9 cellular contexts compared by ENCODE assay signal in the genomic region with DNA sequence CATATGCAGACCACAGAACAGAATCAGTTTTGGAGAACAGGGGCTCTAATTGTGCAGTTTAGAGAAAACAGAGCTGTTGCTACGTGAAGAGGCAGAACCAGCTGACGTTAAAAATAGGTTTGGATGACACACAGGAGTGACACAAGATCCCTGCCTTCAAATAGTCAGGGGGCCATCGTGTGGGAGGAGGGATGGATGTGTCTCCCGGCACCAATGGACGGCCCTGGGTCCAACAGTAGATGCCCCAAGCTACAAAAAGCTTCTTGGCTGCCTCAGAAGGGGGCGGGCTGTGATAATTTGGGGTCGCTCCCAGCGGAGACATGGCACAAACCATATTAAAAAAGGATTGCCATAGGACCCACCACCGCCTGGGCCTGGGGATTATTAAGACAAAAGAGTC.
DNase-seq lines count a peak whose midpoint lies in the region; ATAC-seq and TF ChIP-seq lines count a peak whose summit lies in the region.
"Had no signal": no experiment of that assay in that cellular context is flagged by ENCODE, and none has a peak within 500 bp of the region (broad histone marks: within the 10 kb centered on the region; RNA-seq: fewer than 3 reads in every experiment).

No MANE protein-coding gene starts in this region.

- no peaks in the 10 kb centered on the region for H3K27me3 ChIP-seq in GM23338 (ENCODE audit: insufficient read depth)
- H3K27me3 ChIP-seq in cardiac muscle cell: no peaks in the 10 kb centered on the region
- no peaks in the 10 kb centered on the region for H3K27me3 ChIP-seq in skeletal muscle satellite cell (ENCODE audit: control insufficient read depth, insufficient read depth, low read length)
- no peaks in the 10 kb centered on the region for H3K27me3 ChIP-seq in MM.1S (replicated peaks; ENCODE audit: insufficient read depth, low read length)

- H3K36me3 ChIP-seq in GM23338 (ENCODE audit: insufficient read depth): no peaks in the 10 kb centered on the region
- no peaks in the 10 kb centered on the region for H3K36me3 ChIP-seq in cardiac muscle cell
- H3K36me3 ChIP-seq in skeletal muscle satellite cell (ENCODE audit: insufficient read depth, low read length): no peaks in the 10 kb centered on the region
- no peaks in the 10 kb centered on the region for H3K36me3 ChIP-seq in MM.1S (replicated peaks; ENCODE audit: insufficient read depth, low read length)

- POLR2A ChIA-PET in activated CD4-positive, alpha-beta memory T cell treated with anti-CD3 and anti-CD28 coated beads for 36 hours (lab: Charles Lee): interaction anchor here (0.9 kb wide), 1 partner anchor 115 kb away, joined by 3 read pairs; no protein-coding TSS in a partner anchor

- H3K4me3 Mint-ChIP-seq in GM23338: no peak overlapping the region
- no peak overlapping the region for H3K4me3 Mint-ChIP-seq in activated CD4-positive, alpha-beta memory T cell treated with anti-CD3 and anti-CD28 coated beads for 36 hours

- DNase-seq in GM23338 (ENCODE audit: low spot score) (no peak), cardiac muscle cell (ENCODE audit: low read depth in 1 of 2, low spot score in 1 of 2) (peak in 1 of 2 donors; percentile 32), DMS53 treated with DMSO at 0.1 percent for 48 hours (lab: John Stamatoyannopoulos, UW; ENCODE audit: unreplicated experiment) (no peak), SHP77 (lab: John Stamatoyannopoulos, UW) (no peak), MM.1S (no peak)
- no peak for DNase-seq in activated CD4-positive, alpha-beta memory T cell treated with anti-CD3 and anti-CD28 coated beads for 36 hours

- H3K4me1 Mint-ChIP-seq in GM23338: peaks cover 85% of the 10 kb centered on the region
- peaks cover 83% of the 10 kb centered on the region for H3K4me1 Mint-ChIP-seq in activated CD4-positive, alpha-beta memory T cell treated with anti-CD3 and anti-CD28 coated beads for 36 hours (ENCODE audit: low read depth)

- H3K4me2 ChIP-seq in GM23338 (peak overlapping the region; percentile 62; the same call in 1 of the 2 replicates), skeletal muscle satellite cell (ENCODE audit: low read length) (peak overlapping the region; percentile 0), MM.1S (ENCODE audit: low read depth, low read length) (no peak overlapping the region)

- intact Hi-C loops in activated CD4-positive, alpha-beta memory T cell treated with anti-CD3 and anti-CD28 coated beads for 36 hours (cut with micrococcal nuclease): loop anchor here (2.0 to 10.0 kb wide), 4 partner anchors 57 to 507 kb away; no protein-coding TSS in a partner anchor

- TF ChIP-seq CTCF in GM23338 (conservative IDR thresholded peaks at IDR 0.05; ENCODE audit: low read depth in 2 of 2) (no peak), cardiac muscle cell (IDR thresholded peaks at IDR 0.05; ENCODE audit: low read depth, low read length) (no peak), MM.1S (IDR thresholded peaks at IDR 0.05; ENCODE audit: low read length) (no peak)

- H3K4me3 ChIP-seq in GM23338 (no peak overlapping the region), cardiac muscle cell (no peak overlapping the region), skeletal muscle satellite cell (ENCODE audit: low read length) (no peak overlapping the region), MM.1S (ENCODE audit: low read length) (no peak overlapping the region)

- H3K27ac ChIP-seq in GM23338 (ENCODE audit: low read depth) (peak overlapping the region; percentile 50; the same call in 1 of the 2 replicates), cardiac muscle cell (peak overlapping the region; percentile 64), MM.1S (ENCODE audit: low read length) (no peak overlapping the region)

- H3K27me3 Mint-ChIP-seq in GM23338 (ENCODE audit: insufficient read depth, low read depth, poor library complexity): peaks cover 19% of the 10 kb centered on the region
- no peaks in the 10 kb centered on the region for H3K27me3 Mint-ChIP-seq in activated CD4-positive, alpha-beta memory T cell treated with anti-CD3 and anti-CD28 coated beads for 36 hours

- ATAC-seq in GM23338 (no peak), HG03520 (IDR thresholded peaks at IDR 0.05; ENCODE audit: unreplicated experiment) (no peak)
- ATAC-seq: Panc1 had no signal

- H4K20me1 ChIP-seq in GM23338 (replicated peaks; ENCODE audit: insufficient read depth) (peaks cover 25% of the 10 kb centered on the region), MM.1S (ENCODE audit: insufficient read depth, low read length) (peaks cover 6% of the 10 kb centered on the region; the same call in 1 of the 2 replicates)

- H3K4me1 ChIP-seq in GM23338 (ENCODE audit: insufficient read depth) (peaks cover 72% of the 10 kb centered on the region), cardiac muscle cell (ENCODE audit: low read depth) (peaks cover 58% of the 10 kb centered on the region), skeletal muscle satellite cell (ENCODE audit: control insufficient read depth, insufficient read depth, low read length) (peaks cover 16% of the 10 kb centered on the region), MM.1S (ENCODE audit: low read length) (peaks cover 10% of the 10 kb centered on the region)

- H3K9me3 Mint-ChIP-seq in GM23338: no peaks in the 10 kb centered on the region
- H3K9me3 Mint-ChIP-seq in activated CD4-positive, alpha-beta memory T cell treated with anti-CD3 and anti-CD28 coated beads for 36 hours: no peaks in the 10 kb centered on the region

- H3K79me2 ChIP-seq in GM23338 (replicated peaks; ENCODE audit: insufficient read depth) (peaks cover 86% of the 10 kb centered on the region), MM.1S (ENCODE audit: low read length) (peaks cover 44% of the 10 kb centered on the region)

- H3F3A ChIP-seq in GM23338 (replicated peaks; ENCODE audit: low read depth) (peaks cover 9% of the 10 kb centered on the region), MM.1S (ENCODE audit: insufficient read depth, low read length) (no peaks in the 10 kb centered on the region)

- peak overlapping the region; percentile 47 for H3K27ac Mint-ChIP-seq in GM23338
- peak overlapping the region; percentile 85 for H3K27ac Mint-ChIP-seq in activated CD4-positive, alpha-beta memory T cell treated with anti-CD3 and anti-CD28 coated beads for 36 hours

- H3K9me3 ChIP-seq in cardiac muscle cell (ENCODE audit: low read depth) (no peaks in the 10 kb centered on the region), skeletal muscle satellite cell (replicated peaks; ENCODE audit: low read length) (no peaks in the 10 kb centered on the region), MM.1S (replicated peaks; ENCODE audit: insufficient read depth, low read length) (no peaks in the 10 kb centered on the region)

- H2AFZ ChIP-seq in GM23338: no peak overlapping the region
- no peak overlapping the region for H2AFZ ChIP-seq in MM.1S (ENCODE audit: low read length)

- H3K9me2 ChIP-seq in GM23338 (ENCODE audit: insufficient read depth) (no peaks in the 10 kb centered on the region), MM.1S (replicated peaks; ENCODE audit: insufficient read depth, low read length) (no peaks in the 10 kb centered on the region)

- H3K9ac ChIP-seq in skeletal muscle satellite cell (ENCODE audit: low read depth, low read length) (peak overlapping the region; percentile 22), MM.1S (ENCODE audit: low read length) (no peak overlapping the region)

- no peaks in the 10 kb centered on the region for H3K36me3 Mint-ChIP-seq in GM23338 (ENCODE audit: low read depth)
- no peaks in the 10 kb centered on the region for H3K36me3 Mint-ChIP-seq in activated CD4-positive, alpha-beta memory T cell treated with anti-CD3 and anti-CD28 coated beads for 36 hours

- CTCF ChIA-PET in activated CD4-positive, alpha-beta memory T cell treated with anti-CD3 and anti-CD28 coated beads for 36 hours (lab: Charles Lee): interaction anchor here (0.7 kb wide), 1 partner anchor 10 kb away, joined by 4 read pairs; no protein-coding TSS in a partner anchor

TF ChIP-seq in GM23338, 12 proteins besides CTCF, POLR2A, EP300 and RAD21 (continues in another document):
- no peak for TF ChIP-seq CREB1 (CRISPR knock-in tag; IDR thresholded peaks at IDR 0.05; ENCODE audit: low read depth)
- TF ChIP-seq NANOG (IDR thresholded peaks at IDR 0.05; ENCODE audit: borderline replicate concordance): no peak
